ENCODE assay signal across 12 cellular contexts in genomic region chr15:55108448-55108847, GRCh38.
DNase-seq lines count a peak whose midpoint lies in the region; ATAC-seq, FAIRE-seq and TF ChIP-seq lines count a peak whose summit lies in the region.
"Had no signal": no experiment of that assay in that cellular context is flagged by ENCODE, and none has a peak within 500 bp of the region (broad histone marks: within the 10 kb centered on the region; RNA-seq: fewer than 3 reads in every experiment).

No MANE protein-coding gene starts in this region.

- no peak for TF ChIP-seq RAD21 in HepG2 (CRISPR knock-in tag; IDR thresholded peaks at IDR 0.05)
- TF ChIP-seq RAD21 in K562 (CRISPR knock-in tag; conservative IDR thresholded peaks at IDR 0.05 in 1 of 2, IDR thresholded peaks at IDR 0.05 in 1 of 2): no peak

- intact Hi-C loops in HepG2 (cut with micrococcal nuclease; ENCODE audit: unreplicated experiment): loop anchor here (10.0 kb wide), 2 partner anchors 1024 to 1144 kb away; no protein-coding TSS in a partner anchor
- intact Hi-C loops in right lobe of liver (cut with DNase I): no loop called here
- intact Hi-C loops in K562 (cut with micrococcal nuclease): loop anchor here (2.0 to 5.0 kb wide), 3 partner anchors 59 to 329 kb away; no protein-coding TSS in a partner anchor

- H3K9me3 ChIP-seq in HepG2 (ENCODE audit: low read length) (no peaks in the 10 kb centered on the region), right lobe of liver (no peaks in the 10 kb centered on the region), K562 (replicated peaks; ENCODE audit: control insufficient read depth, insufficient read depth, low read depth, low read length) (no peaks in the 10 kb centered on the region)

- H3K36me3 ChIP-seq in HepG2 (replicated peaks in 1 of 2; ENCODE audit: control insufficient read depth in 1 of 2, insufficient read depth in 2 of 2, low read length in 2 of 2): no peaks in the 10 kb centered on the region
- H3K36me3 ChIP-seq in right lobe of liver: no peaks in the 10 kb centered on the region
- no peaks in the 10 kb centered on the region for H3K36me3 ChIP-seq in K562 (ENCODE audit: control insufficient read depth, insufficient read depth, low read length)

- no peak overlapping the region for H3K4me3 ChIP-seq in HepG2 (replicated peaks in 1 of 3; ENCODE audit: insufficient read depth in 1 of 3, low read depth in 2 of 3, low read length in 3 of 3)
- no peak overlapping the region for H3K4me3 ChIP-seq in right lobe of liver
- H3K4me3 ChIP-seq in K562: no peak overlapping the region

- H3K27ac ChIP-seq in HepG2 (ENCODE audit: extremely low read length, insufficient read depth, low read length) (no peak overlapping the region), right lobe of liver (no peak overlapping the region), K562 (ENCODE audit: extremely low read depth, low read depth, low read length) (no peak overlapping the region)
- H3K27ac ChIP-seq: HL-60, KMS-11 had no signal

- no peak for TF ChIP-seq EP300 in HepG2 (IDR thresholded peaks at IDR 0.05; ENCODE audit: low read depth in 2 of 2, low read length in 2 of 2)
- TF ChIP-seq EP300 in HepG2 (CRISPR knock-in tag; IDR thresholded peaks at IDR 0.05; ENCODE audit: borderline replicate concordance): no peak
- no peak for TF ChIP-seq EP300 in K562 (IDR thresholded peaks at IDR 0.05; ENCODE audit: low read length)

- DNase-seq in HepG2 (ENCODE audit: low spot score): no peak
- no peak for DNase-seq in right lobe of liver
- no peak for DNase-seq in K562 (ENCODE audit: extremely low read depth in 1 of 4, low spot score in 3 of 4)
- DNase-seq in medulla oblongata (ENCODE audit: extremely low spot score): peak; percentile 27
- no peak for DNase-seq in NK-92 treated with Interleukin-12 subunit alpha and Interleukin-12 subunit beta, amount 100 ng/mL, for 24 hours (lab: John Stamatoyannopoulos, UW)
- DNase-seq in SIG-M5 (lab: John Stamatoyannopoulos, UW): no peak
- DNase-seq in GM19240 (ENCODE audit: insufficient read length, low spot score): no peak
- no peak for DNase-seq in activated CD8-positive, alpha-beta memory T cell treated with anti-CD3 and anti-CD28 coated beads, Interleukin-2, amount 50 U/mL, for 4 hours

- FAIRE-seq in HepG2 (lab: Jason Lieb, UNC): no peak
- FAIRE-seq in K562 (lab: Jason Lieb, UNC): no peak
- FAIRE-seq: A204.1 had no signal

- H3K79me2 ChIP-seq in HepG2 (ENCODE audit: insufficient read depth, low read length): no peaks in the 10 kb centered on the region
- no peaks in the 10 kb centered on the region for H3K79me2 ChIP-seq in K562 (ENCODE audit: control insufficient read depth, insufficient read depth, low read length)

- ATAC-seq in HepG2 (no peak), right lobe of liver (no peak), K562 (no peak)
- ATAC-seq: Panc1 had no signal

- 40% methylated on average over 5 of the region's 5 CpGs for WGBS in HepG2 (ENCODE audit: low lambda C conversion rate)
- WGBS in right lobe of liver (ENCODE audit: insufficient coverage, low coverage, low lambda C conversion rate, missing lambda C conversion rate): 59% methylated on average over 4 of the region's 5 CpGs
- WGBS in K562 (ENCODE audit: insufficient coverage, low coverage, missing lambda C conversion rate): 32% methylated on average over 5 of the region's 5 CpGs

- no peaks in the 10 kb centered on the region for H3K27me3 ChIP-seq in HepG2 (ENCODE audit: control insufficient read depth in 1 of 2, insufficient read depth in 2 of 2, low read length in 2 of 2)
- H3K27me3 ChIP-seq in right lobe of liver: no peaks in the 10 kb centered on the region
- no peaks in the 10 kb centered on the region for H3K27me3 ChIP-seq in K562 (ENCODE audit: control insufficient read depth in 2 of 2, insufficient read depth in 2 of 2, low read length in 2 of 2)

- TF ChIP-seq CTCF in HepG2 (CRISPR knock-in tag; IDR thresholded peaks at IDR 0.05) (no peak), right lobe of liver (IDR thresholded peaks at IDR 0.05) (no peak), K562 (IDR thresholded peaks at IDR 0.05 in 2 of 3, conservative IDR thresholded peaks at IDR 0.05 in 1 of 3; ENCODE audit: insufficient read depth in 2 of 3, low read depth in 1 of 3, low read length in 3 of 3) (no peak)

- H2AFZ ChIP-seq in HepG2 (ENCODE audit: low read length): no peak overlapping the region
- H2AFZ ChIP-seq in K562 (ENCODE audit: low read depth, low read length): peak overlapping the region; percentile 56; the same call in 1 of the 2 replicates

- H3K4me2 ChIP-seq in HepG2 (ENCODE audit: low read depth, low read length) (no peak overlapping the region), K562 (ENCODE audit: insufficient read depth, low read length) (no peak overlapping the region)
- H3K4me2 ChIP-seq: KMS-11 had no signal

- POLR2A ChIA-PET in HepG2 (lab: Yijun Ruan, JAX) (no interaction called here), K562 (lab: Yijun Ruan, JAX) (interaction anchor here (0.9 kb wide), 1 partner anchor 10 kb away, joined by 4 read pairs; no protein-coding TSS in a partner anchor)

- TF ChIP-seq POLR2A in HepG2 (IDR thresholded peaks at IDR 0.05; ENCODE audit: insufficient read depth in 1 of 2, low read depth in 2 of 2, low read length in 2 of 2): no peak
- no peak for TF ChIP-seq POLR2A in right lobe of liver (IDR thresholded peaks at IDR 0.05)
- TF ChIP-seq POLR2A in K562 (conservative IDR thresholded peaks at IDR 0.05): no peak

- H3K4me1 ChIP-seq in HepG2 (ENCODE audit: insufficient read depth, low read length): peaks cover 14% of the 10 kb centered on the region
- no peaks in the 10 kb centered on the region for H3K4me1 ChIP-seq in right lobe of liver
- H3K4me1 ChIP-seq in K562 (replicated peaks in 1 of 2; ENCODE audit: control insufficient read depth in 2 of 2, insufficient read depth in 2 of 2, low read length in 2 of 2): peaks cover 0 to 8% of the 10 kb centered on the region in 2 experiments; a peak in 2 of 5 replicates

- no peaks in the 10 kb centered on the region for H3K9me1 ChIP-seq in K562 (ENCODE audit: control insufficient read depth, insufficient read depth, low read length)

- in situ Hi-C loops in HepG2 (cut with HindIII; ENCODE audit: extremely low pct_ligation_motif_present, low pct_unique_long_range_greater_than_20kb) (no loop called here), K562 (cut with MboI) (no loop called here)

- no peaks in the 10 kb centered on the region for H4K20me1 ChIP-seq in HepG2 (ENCODE audit: insufficient read depth, low read length)
- H4K20me1 ChIP-seq in K562 (replicated peaks; ENCODE audit: control insufficient read depth, insufficient read depth, low read length): no peaks in the 10 kb centered on the region

- CTCF ChIA-PET in HepG2 (lab: Yijun Ruan, JAX; ENCODE audit: low intra/inter-chr PET ratio, low total read pairs) (interaction anchor here (1.5 to 1.6 kb wide), 2 partner anchors 1025 to 1300 kb away, joined by 3 read pairs; no protein-coding TSS in a partner anchor), K562 (lab: Yijun Ruan, JAX; ENCODE audit: low intra/inter-chr PET ratio) (no interaction called here)

- BruUV-seq in HepG2 (replicated peaks; lab: Mats Ljungman, UMichigan): no TSS peak
- BruUV-seq in K562 (replicated peaks; lab: Mats Ljungman, UMichigan): no TSS peak

- H3K9ac ChIP-seq in HepG2 (ENCODE audit: insufficient read depth, low read depth, low read length) (no peak overlapping the region), K562 (ENCODE audit: insufficient read depth in 1 of 2, low read depth in 2 of 2, low read length in 2 of 2) (no peak overlapping the region)
- H3K9ac ChIP-seq: KMS-11 had no signal

TF ChIP-seq in HepG2, 621 proteins besides CTCF, POLR2A, EP300 and RAD21:
- TF ChIP-seq MAFF (IDR thresholded peaks at IDR 0.05; ENCODE audit: low read depth, low read length): peak; percentile 43; the same call in 1 of the 2 replicates
- TF ChIP-seq MAFK (conservative IDR thresholded peaks at IDR 0.05 in 1 of 2, IDR thresholded peaks at IDR 0.05 in 1 of 2; ENCODE audit: low read length in 2 of 2): peak; percentile 54 to 67; a peak in 3 of 4 replicates
- no peak for TF ChIP-seq RFX5 (IDR thresholded peaks at IDR 0.05; ENCODE audit: low read depth, low read length)
TF ChIP-seq in HepG2: peak in this region for 2.

TF ChIP-seq in K562, 482 proteins besides CTCF, POLR2A, EP300 and RAD21:
- peak; percentile 70 for TF ChIP-seq C11orf30 (IDR thresholded peaks at IDR 0.05; ENCODE audit: low read depth)
- peak; percentile 50; the same call in 1 of the 2 replicates for TF ChIP-seq MAFG (tag; conservative IDR thresholded peaks at IDR 0.05)
- no peak for TF ChIP-seq WHSC1 (IDR thresholded peaks at IDR 0.05; ENCODE audit: low read length)
- no peak for TF ChIP-seq RBM17 (IDR thresholded peaks at IDR 0.05; ENCODE audit: borderline replicate concordance, low read depth, low read length)
- TF ChIP-seq MAFF (IDR thresholded peaks at IDR 0.05; ENCODE audit: low read length): peak; percentile 22; the same call in 1 of the 2 replicates
- TF ChIP-seq ZNF175 (CRISPR knock-in tag; IDR thresholded peaks at IDR 0.05; ENCODE audit: low read depth): no peak
- peak; percentile 87 for TF ChIP-seq ZNF316 (IDR thresholded peaks at IDR 0.05)

Comparison
In these comparisons a context has a peak if more than half of its experiments do, and no peak if none do; other contexts are left out.
1. intact Hi-C loops: an anchor here in HepG2 (10.0 kb wide) and K562 (2.0 to 5.0 kb wide); none called in right lobe of liver.
2. Of the 241 proteins assayed by ChIP-seq in both HepG2 and K562: peak only in HepG2: MAFK; only in K562: MAFG; in both: MAFF; in neither: 238.